Comparison of ENCODE assay signal across 23 cellular contexts in the genomic region with DNA sequence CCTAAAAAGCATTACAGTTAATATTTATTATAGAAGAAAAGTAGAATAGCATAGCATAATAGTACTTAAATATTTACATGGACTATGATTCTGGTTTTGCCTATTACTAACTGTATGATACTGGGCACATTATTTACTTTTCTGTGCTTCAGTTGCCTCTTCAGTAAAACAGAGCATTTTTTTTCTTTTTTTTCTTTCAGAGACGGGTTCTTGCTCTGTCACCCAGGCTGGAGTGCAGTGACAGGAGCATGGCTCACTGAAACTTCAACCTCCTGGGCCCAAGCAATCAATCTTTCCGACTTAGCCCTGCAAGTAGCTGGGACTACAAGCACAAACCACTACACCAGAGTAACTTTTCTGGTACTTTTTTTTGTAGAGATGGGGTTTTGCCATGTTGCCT.
"Had no signal": no experiment of that assay in that cellular context is flagged by ENCODE, and none has a peak within 500 bp of the region (broad histone marks: within the 10 kb centered on the region; RNA-seq: fewer than 3 reads in every experiment).

No MANE protein-coding gene starts in this region.

- H3K27ac Mint-ChIP-seq: stimulated activated effector memory CD8-positive, alpha-beta T cell treated with anti-CD3 and anti-CD28 coated beads, Interleukin-12 subunit alpha, Interleukin-12 subunit beta, amount 100 ng/mL, for 72 hours; type B pancreatic cell had no signal

- H3K27me3 ChIP-seq: dorsolateral prefrontal cortex, esophagus muscularis mucosa, foreskin keratinocyte, gastroesophageal sphincter, heart right ventricle, pancreas, stomach, thyroid gland had no signal

- H3K4me3 ChIP-seq: dorsolateral prefrontal cortex, esophagus muscularis mucosa, gastroesophageal sphincter, heart right ventricle, lower lobe of right lung, pancreas, stomach, thyroid gland had no signal

- ATAC-seq: foreskin keratinocyte; gastroesophageal sphincter; heart right ventricle; left colon; left ventricle myocardium superior; lower lobe of right lung; naive thymus-derived CD8-positive, alpha-beta T cell; sciatic nerve; stimulated activated effector memory CD8-positive, alpha-beta T cell treated with anti-CD3 and anti-CD28 coated beads, Interleukin-12 subunit alpha, Interleukin-12 subunit beta, amount 100 ng/mL, for 72 hours had no signal

- H3K9me3 ChIP-seq: esophagus muscularis mucosa, gastroesophageal sphincter, heart right ventricle, lower lobe of right lung, pancreas, stomach, thyroid gland had no signal

- H3K27me3 Mint-ChIP-seq: naive thymus-derived CD8-positive, alpha-beta T cell; type B pancreatic cell had no signal

- H3K4me3 Mint-ChIP-seq: naive thymus-derived CD8-positive, alpha-beta T cell; stimulated activated effector memory CD8-positive, alpha-beta T cell treated with anti-CD3 and anti-CD28 coated beads, Interleukin-12 subunit alpha, Interleukin-12 subunit beta, amount 100 ng/mL, for 72 hours; type B pancreatic cell had no signal

- DNase-seq: dorsolateral prefrontal cortex; effector memory CD4-positive, alpha-beta T cell; foreskin keratinocyte; heart right ventricle; hippocampal formation; islet precursor cell; kidney glomerular epithelial cell; left colon; left ventricle myocardium superior; lower lobe of right lung; naive thymus-derived CD8-positive, alpha-beta T cell; occipital lobe; pancreas; stimulated activated CD4-positive, alpha-beta T cell treated with anti-CD3 and anti-CD28 coated beads, Interleukin-2, amount 100 ng/mL, for 24 hours; stimulated activated CD4-positive, alpha-beta T cell treated with anti-CD3 and anti-CD28 coated beads, Interleukin-4, amount 100 ng/mL, for 24 hours; stimulated activated naive CD4-positive, alpha-beta T cell treated with Interleukin-2 at 50 U/mL for 16 hours; stomach; thyroid gland had no signal

- H3K4me1 ChIP-seq: lower lobe of right lung, thyroid gland had no signal

- H3K9me3 Mint-ChIP-seq: naive thymus-derived CD8-positive, alpha-beta T cell; stimulated activated effector memory CD8-positive, alpha-beta T cell treated with anti-CD3 and anti-CD28 coated beads, Interleukin-12 subunit alpha, Interleukin-12 subunit beta, amount 100 ng/mL, for 72 hours; type B pancreatic cell had no signal

- H3K27ac ChIP-seq: dorsolateral prefrontal cortex, esophagus muscularis mucosa, foreskin keratinocyte, gastroesophageal sphincter, heart right ventricle, lower lobe of right lung, pancreas, stomach, thyroid gland had no signal
